In genomic region chr2:95040470-95040869, GRCh38 we compare ENCODE assay signal across 29 cellular contexts. TPM values are rescaled to one million over a fixed set of nuclear protein-coding genes. Genes with fewer than 3 reads are reported as not detected.
DNase-seq lines count a peak whose midpoint lies in the region; ATAC-seq lines count a peak whose summit lies in the region.
"Had no signal": no experiment of that assay in that cellular context is flagged by ENCODE, and none has a peak within 500 bp of the region (broad histone marks: within the 10 kb centered on the region; RNA-seq: fewer than 3 reads in every experiment).

No MANE protein-coding gene starts in this region.

- peaks cover 30% of the 10 kb centered on the region for H3K4me1 ChIP-seq in CD4-positive, CD25-positive, alpha-beta regulatory T cell (ENCODE audit: control insufficient read depth, insufficient read depth, low read length, poor library complexity, severe bottlenecking)
- H3K4me1 ChIP-seq: uterus had no signal

- no peak overlapping the region for H3K27ac ChIP-seq in CD4-positive, CD25-positive, alpha-beta regulatory T cell (ENCODE audit: insufficient read depth, low read length, poor library complexity, severe bottlenecking)
- H3K27ac ChIP-seq: C4-2B, epithelial cell of prostate, thoracic aorta, uterus had no signal

- H3K36me3 ChIP-seq in CD4-positive, CD25-positive, alpha-beta regulatory T cell (ENCODE audit: control insufficient read depth, insufficient read depth, low read length): peaks cover 3% of the 10 kb centered on the region
- H3K36me3 ChIP-seq: thoracic aorta, uterus had no signal

- intact Hi-C loops in activated T-helper 1 cell treated with anti-CD3 and anti-CD28 coated beads, Interleukin-12 subunit alpha, Interleukin-12 subunit beta, Interleukin-2, Interleukin-4 antibody, amounts not matched to agents 30 ng/mL and 10 ng/mL and 1 ng/mL, durations not matched to agents 14 hours and 24 hours and 36 hours (cut with micrococcal nuclease): no loop called here

- no peaks in the 10 kb centered on the region for H3K27me3 ChIP-seq in CD4-positive, CD25-positive, alpha-beta regulatory T cell (ENCODE audit: control insufficient read depth, insufficient read depth, low read length)
- H3K27me3 ChIP-seq: uterus had no signal

- no peak overlapping the region for H3K4me3 Mint-ChIP-seq in T-helper 1 cell treated with Interleukin-12 subunit alpha and Interleukin-12 subunit beta and Interleukin-4 antibody, amounts not matched to agents 30 μg/mL and 1 μg/mL, for 36 hours
- peak overlapping the region in 1 of 4 donors; percentile 47 for H3K4me3 Mint-ChIP-seq in CD4-positive, CD25-positive, alpha-beta regulatory T cell
- H3K4me3 Mint-ChIP-seq in activated T-helper 1 cell treated with anti-CD3 and anti-CD28 coated beads, Interleukin-12 subunit alpha, Interleukin-12 subunit beta, Interleukin-2, Interleukin-4 antibody, amounts not matched to agents 30 ng/mL and 10 ng/mL and 1 ng/mL, durations not matched to agents 14 hours and 24 hours and 36 hours: no peak overlapping the region
- H3K4me3 Mint-ChIP-seq: activated naive CD4-positive, alpha-beta T cell treated with anti-CD3 and anti-CD28 coated beads, Interleukin-2, amount 50 U/mL, for 24 hours had no signal

- DNase-seq in T-helper 1 cell (no peak), medulla oblongata (ENCODE audit: extremely low spot score) (peak; percentile 48), NCI-H2081 treated with DMSO at 0.1 percent for 48 hours (lab: John Stamatoyannopoulos, UW) (no peak)
- DNase-seq in CD4-positive, CD25-positive, alpha-beta regulatory T cell: no peak
- DNase-seq in activated T-helper 1 cell treated with anti-CD3 and anti-CD28 coated beads, Interleukin-12 subunit alpha, Interleukin-12 subunit beta, Interleukin-2, Interleukin-4 antibody, amounts not matched to agents 30 ng/mL and 10 ng/mL and 1 ng/mL, durations not matched to agents 14 hours and 24 hours and 36 hours (ENCODE audit: low spot score): no peak
- DNase-seq: 8988T; aorta; effector CD8-positive, alpha-beta T cell; hippocampal formation; NCI-H1436 treated with DMSO at 0.1 percent for 48 hours; NCI-H226; NCI-H526 treated with DMSO at 0.1 percent for 48 hours; retina; SHP77; stimulated activated naive CD4-positive, alpha-beta T cell treated with Interleukin-2 at 50 U/mL for 16 hours; uterus had no signal

- peaks cover 74% of the 10 kb centered on the region for H3K4me1 Mint-ChIP-seq in T-helper 1 cell treated with Interleukin-12 subunit alpha and Interleukin-12 subunit beta and Interleukin-4 antibody, amounts not matched to agents 30 μg/mL and 1 μg/mL, for 36 hours (ENCODE audit: low read depth)
- H3K4me1 Mint-ChIP-seq in CD4-positive, CD25-positive, alpha-beta regulatory T cell: peaks cover 10 to 99% (median 36%) of the 10 kb centered on the region in 4 donors
- peaks cover 81% of the 10 kb centered on the region for H3K4me1 Mint-ChIP-seq in activated T-helper 1 cell treated with anti-CD3 and anti-CD28 coated beads, Interleukin-12 subunit alpha, Interleukin-12 subunit beta, Interleukin-2, Interleukin-4 antibody, amounts not matched to agents 30 ng/mL and 10 ng/mL and 1 ng/mL, durations not matched to agents 14 hours and 24 hours and 36 hours (ENCODE audit: low read depth)

- peak overlapping the region; percentile 50 for H3K27ac Mint-ChIP-seq in T-helper 1 cell treated with Interleukin-12 subunit alpha and Interleukin-12 subunit beta and Interleukin-4 antibody, amounts not matched to agents 30 μg/mL and 1 μg/mL, for 36 hours
- peak overlapping the region in 2 of 3 donors; percentile 18 to 71 for H3K27ac Mint-ChIP-seq in CD4-positive, CD25-positive, alpha-beta regulatory T cell
- H3K27ac Mint-ChIP-seq in activated T-helper 1 cell treated with anti-CD3 and anti-CD28 coated beads, Interleukin-12 subunit alpha, Interleukin-12 subunit beta, Interleukin-2, Interleukin-4 antibody, amounts not matched to agents 30 ng/mL and 10 ng/mL and 1 ng/mL, durations not matched to agents 14 hours and 24 hours and 36 hours: peak overlapping the region; percentile 89

- no peak overlapping the region for H3K4me3 ChIP-seq in CD4-positive, CD25-positive, alpha-beta regulatory T cell (ENCODE audit: low read depth, low read length)
- H3K4me3 ChIP-seq: smooth muscle cell, thoracic aorta, uterus had no signal

- no peaks in the 10 kb centered on the region for H3K9me3 ChIP-seq in CD4-positive, CD25-positive, alpha-beta regulatory T cell (ENCODE audit: control insufficient read depth in 2 of 2, low read length in 2 of 2)
- H3K9me3 ChIP-seq: thoracic aorta, uterus had no signal

- no peaks in the 10 kb centered on the region for H3K9me3 Mint-ChIP-seq in T-helper 1 cell treated with Interleukin-12 subunit alpha and Interleukin-12 subunit beta and Interleukin-4 antibody, amounts not matched to agents 30 μg/mL and 1 μg/mL, for 36 hours
- H3K9me3 Mint-ChIP-seq in CD4-positive, CD25-positive, alpha-beta regulatory T cell: peaks cover 0 to 5% (median 0%) of the 10 kb centered on the region in 7 donors
- H3K9me3 Mint-ChIP-seq in activated T-helper 1 cell treated with anti-CD3 and anti-CD28 coated beads, Interleukin-12 subunit alpha, Interleukin-12 subunit beta, Interleukin-2, Interleukin-4 antibody, amounts not matched to agents 30 ng/mL and 10 ng/mL and 1 ng/mL, durations not matched to agents 14 hours and 24 hours and 36 hours: peaks cover 28% of the 10 kb centered on the region

- ATAC-seq in CD4-positive, CD25-positive, alpha-beta regulatory T cell (ENCODE audit: low read depth in 2 of 2): no peak
- ATAC-seq in HG03196 (IDR thresholded peaks at IDR 0.05; ENCODE audit: unreplicated experiment) (no peak), GM18511 (IDR thresholded peaks at IDR 0.05; ENCODE audit: unreplicated experiment) (no peak)
- ATAC-seq: Panc1 had no signal

- peaks cover 68% of the 10 kb centered on the region for H3K36me3 Mint-ChIP-seq in T-helper 1 cell treated with Interleukin-12 subunit alpha and Interleukin-12 subunit beta and Interleukin-4 antibody, amounts not matched to agents 30 μg/mL and 1 μg/mL, for 36 hours (ENCODE audit: low read depth)
- peaks cover 35% of the 10 kb centered on the region for H3K36me3 Mint-ChIP-seq in CD4-positive, CD25-positive, alpha-beta regulatory T cell
- peaks cover 60% of the 10 kb centered on the region for H3K36me3 Mint-ChIP-seq in activated T-helper 1 cell treated with anti-CD3 and anti-CD28 coated beads, Interleukin-12 subunit alpha, Interleukin-12 subunit beta, Interleukin-2, Interleukin-4 antibody, amounts not matched to agents 30 ng/mL and 10 ng/mL and 1 ng/mL, durations not matched to agents 14 hours and 24 hours and 36 hours (ENCODE audit: low read depth)

- no peaks in the 10 kb centered on the region for H3K27me3 Mint-ChIP-seq in T-helper 1 cell treated with Interleukin-12 subunit alpha and Interleukin-12 subunit beta and Interleukin-4 antibody, amounts not matched to agents 30 μg/mL and 1 μg/mL, for 36 hours (ENCODE audit: low read depth)
- H3K27me3 Mint-ChIP-seq in CD4-positive, CD25-positive, alpha-beta regulatory T cell: no peaks in the 10 kb centered on the region
- no peaks in the 10 kb centered on the region for H3K27me3 Mint-ChIP-seq in activated T-helper 1 cell treated with anti-CD3 and anti-CD28 coated beads, Interleukin-12 subunit alpha, Interleukin-12 subunit beta, Interleukin-2, Interleukin-4 antibody, amounts not matched to agents 30 ng/mL and 10 ng/mL and 1 ng/mL, durations not matched to agents 14 hours and 24 hours and 36 hours (ENCODE audit: insufficient read depth)
- H3K27me3 Mint-ChIP-seq: activated naive CD4-positive, alpha-beta T cell treated with anti-CD3 and anti-CD28 coated beads, Interleukin-2, amount 50 U/mL, for 24 hours had no signal

RNA-seq across cellular contexts. Expression of gene MAL, which starts 15.0 kb away (rescaled TPM):
- 130 TPM for total RNA-seq in CD4-positive, CD25-positive, alpha-beta regulatory T cell
- 100 to 1,000 TPM; 173 to 263 (median 213) TPM for polyA plus RNA-seq in CD4-positive, CD25-positive, alpha-beta regulatory T cell
- 264 and 272 TPM in 2 replicates for total RNA-seq in activated T-helper 1 cell treated with anti-CD3 and anti-CD28 coated beads, Interleukin-12 subunit alpha, Interleukin-12 subunit beta, Interleukin-2, Interleukin-4 antibody, amounts not matched to agents 30 ng/mL and 10 ng/mL and 1 ng/mL, durations not matched to agents 14 hours and 24 hours and 36 hours
- total RNA-seq: LHCN-M2, lung microvascular endothelial cell, osteocyte, smooth muscle cell, thoracic aorta had no signal
- polyA plus RNA-seq: neural cell, smooth muscle cell had no signal
